ENCODE assay signal across 8 cellular contexts in the genomic region with DNA sequence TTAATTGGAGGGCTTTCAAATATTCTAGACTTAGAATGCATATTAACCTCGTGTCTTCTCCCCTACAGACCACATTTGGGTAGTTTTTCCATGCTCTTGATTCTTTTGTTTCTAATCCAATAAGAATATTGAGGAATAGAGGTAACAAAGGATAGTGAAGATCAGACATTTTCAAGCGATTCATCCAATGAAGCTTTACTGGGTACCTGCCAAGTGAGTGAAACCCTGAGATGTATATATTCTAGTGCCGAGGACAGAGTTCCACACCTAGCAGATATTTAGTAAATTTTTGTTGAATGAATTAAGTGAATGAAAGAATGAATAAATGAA. TPM values are rescaled to one million over a fixed set of nuclear protein-coding genes. Genes with fewer than 3 reads are reported as not detected.
DNase-seq lines count a peak whose midpoint lies in the region; ATAC-seq and TF ChIP-seq lines count a peak whose summit lies in the region.

No MANE protein-coding gene starts in this region.

- peak overlapping the region; percentile 89 for H3K27ac ChIP-seq in RWPE1
- peak overlapping the region in 19 of 21 experiments; percentile 19 to 83 (median 72) for H3K27ac ChIP-seq in skin epidermis

- H3K4me3 ChIP-seq in AG09309 (ENCODE audit: control insufficient read depth, low read depth, low read length) (peak overlapping the region; percentile 71), fibroblast of pulmonary artery (replicated peaks; ENCODE audit: low read depth, low read length) (peak overlapping the region; percentile 87), skin epidermis (peak overlapping the region; percentile 59 to 97 (median 84))

- TF ChIP-seq CTCF in AG09309 (IDR thresholded peaks at IDR 0.05; ENCODE audit: control insufficient read depth, insufficient read depth, low read depth, low read length, missing control alignments) = no peak
- TF ChIP-seq CTCF in RWPE1 (conservative IDR thresholded peaks at IDR 0.05; ENCODE audit: low read depth) = no peak
- no peak for TF ChIP-seq CTCF in fibroblast of pulmonary artery (IDR thresholded peaks at IDR 0.05; ENCODE audit: low read length, missing control alignments)

- DNase-seq in AG09309 (ENCODE audit: low read depth) (no peak), RWPE1 (ENCODE audit: low spot score) (no peak), fibroblast of pulmonary artery (ENCODE audit: low read depth) (no peak), A172 (ENCODE audit: low spot score) (no peak), NCI-H446 (lab: John Stamatoyannopoulos, UW) (no peak)
- no peak for DNase-seq in stimulated activated CD8-positive, alpha-beta memory T cell treated with anti-CD3 and anti-CD28 coated beads, Interleukin-4, amount 100 ng/mL, for 48 hours

- POLR2A ChIA-PET in RWPE1 (lab: Yijun Ruan, JAX; ENCODE audit: low non-redundant PET) = no interaction called here

- CTCF ChIA-PET in RWPE1 (lab: Yijun Ruan, JAX) = no interaction called here

- peak; percentile 6 for ATAC-seq in GM21528 (IDR thresholded peaks at IDR 0.05; ENCODE audit: low FRiP score, unreplicated experiment)

RNA-seq across cellular contexts. Expression of a gene that starts 0.5 kb away (rescaled TPM):
- total RNA-seq in A172 (2014; rRNA removed; shearing (Covaris generic)) = 58.9 and 69.3 TPM in 2 replicates
